8 cellular contexts compared by ENCODE assay signal in the genomic region with DNA sequence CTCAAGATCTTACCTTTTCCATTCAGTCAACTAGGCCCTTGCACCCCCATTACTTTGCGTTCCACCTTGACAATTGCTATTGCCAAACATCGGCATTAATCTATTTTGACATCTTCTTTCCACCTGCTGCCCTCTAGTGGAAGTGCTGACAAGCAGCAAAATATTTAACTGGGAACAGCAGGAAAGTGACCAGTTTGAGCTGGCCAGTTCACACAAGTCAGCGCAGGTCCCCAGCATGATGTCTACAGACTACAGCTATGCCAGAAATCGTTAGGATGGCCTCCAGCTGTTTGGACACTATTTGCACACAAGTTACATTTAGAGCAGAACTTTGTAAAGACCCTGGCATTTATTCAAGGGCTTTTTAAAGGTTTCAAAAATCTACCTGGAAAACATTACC.
DNase-seq lines count a peak whose midpoint lies in the region; FAIRE-seq and TF ChIP-seq lines count a peak whose summit lies in the region.

No MANE protein-coding gene starts in this region.

- H3K9me3 ChIP-seq in SJCRH30 (replicated peaks) (no peaks in the 10 kb centered on the region), liver (ENCODE audit: control insufficient read depth in 4 of 4, low read length in 3 of 4) (no peaks in the 10 kb centered on the region), thyroid gland (no peaks in the 10 kb centered on the region)

- peak; percentile 98 for TF ChIP-seq RAD21 in liver (IDR thresholded peaks at IDR 0.05)

- H3K4me1 ChIP-seq in SJCRH30: peaks cover 12% of the 10 kb centered on the region
- H3K4me1 ChIP-seq in liver (ENCODE audit: control insufficient read depth in 4 of 4, insufficient read depth in 4 of 4, low read length in 3 of 4): peaks cover 7 to 82% (median 59%) of the 10 kb centered on the region in 4 donors
- H3K4me1 ChIP-seq in thyroid gland: peaks cover 18 to 27% of the 10 kb centered on the region in 2 donors

- H3K36me3 ChIP-seq in SJCRH30: peaks cover 3% of the 10 kb centered on the region
- peaks cover 0 to 9% (median 3%) of the 10 kb centered on the region in 4 donors for H3K36me3 ChIP-seq in liver (ENCODE audit: control insufficient read depth in 4 of 4, insufficient read depth in 3 of 4, low read depth in 1 of 4, low read length in 3 of 4)
- no peaks in the 10 kb centered on the region for H3K36me3 ChIP-seq in thyroid gland

- H3K27me3 ChIP-seq in SJCRH30 (no peaks in the 10 kb centered on the region), liver (ENCODE audit: control insufficient read depth in 4 of 4, insufficient read depth in 4 of 4, low read length in 3 of 4) (no peaks in the 10 kb centered on the region), thyroid gland (no peaks in the 10 kb centered on the region)

- 6% methylated on average over 4 of the region's 4 CpGs for WGBS in liver
- 17 to 20% methylated on average over 4 of the region's 4 CpGs for WGBS in thyroid gland, 2 donors

- peak; percentile 95 for FAIRE-seq in GM19239 (lab: Jason Lieb, UNC)

- in situ Hi-C loops in KBM-7 (cut with MboI; ENCODE audit: low pct_unique_long_range_greater_than_20kb, low sequenced_read_pairs): no loop called here

- intact Hi-C loops in thyroid gland (cut with DNase I): loop anchor here (5.0 kb wide), 1 partner anchor 161 kb away; the partner anchor contains the start of gene GHR

- DNase-seq in DMS114 treated with DMSO at 0.1 percent for 48 hours (lab: John Stamatoyannopoulos, UW; ENCODE audit: unreplicated experiment): peak; percentile 6
- peak; percentile 45 for DNase-seq in GM19239 (ENCODE audit: insufficient read length, low spot score)
- peak; percentile 61 for DNase-seq in KBM-7
- peak; percentile 61 to 84 for DNase-seq in SJCRH30
- peak; percentile 73 for DNase-seq in dermis blood vessel endothelial cell
- DNase-seq in thyroid gland: peak; percentile 50 to 64
- DNase-seq in NCI-H187 treated with DMSO at 0.1 percent for 48 hours (lab: John Stamatoyannopoulos, UW): no peak

- H3K27ac ChIP-seq in SJCRH30 (no peak overlapping the region), liver (ENCODE audit: low read depth in 1 of 2, low read length in 2 of 2) (peak overlapping the region; percentile 68 to 69), thyroid gland (no peak overlapping the region)

- H3K4me3 ChIP-seq in SJCRH30: no peak overlapping the region
- H3K4me3 ChIP-seq in liver (ENCODE audit: low read depth in 1 of 3, low read length in 3 of 3): no peak overlapping the region
- no peak overlapping the region for H3K4me3 ChIP-seq in thyroid gland (replicated peaks in 1 of 3)

- no peak overlapping the region for H3K9ac ChIP-seq in liver (ENCODE audit: low read depth in 1 of 2, low read length in 2 of 2)

- TF ChIP-seq CTCF in liver (IDR thresholded peaks at IDR 0.05; ENCODE audit: low read depth, low read length, missing input control): peak; percentile 94
- peak; percentile 32 to 79 (median 68) for TF ChIP-seq CTCF in thyroid gland (IDR thresholded peaks at IDR 0.05)

- no peak for TF ChIP-seq POLR2A in thyroid gland (IDR thresholded peaks at IDR 0.05)

TF ChIP-seq in liver, 16 proteins besides CTCF, POLR2A, EP300 and RAD21:
- TF ChIP-seq, protein P1, sequence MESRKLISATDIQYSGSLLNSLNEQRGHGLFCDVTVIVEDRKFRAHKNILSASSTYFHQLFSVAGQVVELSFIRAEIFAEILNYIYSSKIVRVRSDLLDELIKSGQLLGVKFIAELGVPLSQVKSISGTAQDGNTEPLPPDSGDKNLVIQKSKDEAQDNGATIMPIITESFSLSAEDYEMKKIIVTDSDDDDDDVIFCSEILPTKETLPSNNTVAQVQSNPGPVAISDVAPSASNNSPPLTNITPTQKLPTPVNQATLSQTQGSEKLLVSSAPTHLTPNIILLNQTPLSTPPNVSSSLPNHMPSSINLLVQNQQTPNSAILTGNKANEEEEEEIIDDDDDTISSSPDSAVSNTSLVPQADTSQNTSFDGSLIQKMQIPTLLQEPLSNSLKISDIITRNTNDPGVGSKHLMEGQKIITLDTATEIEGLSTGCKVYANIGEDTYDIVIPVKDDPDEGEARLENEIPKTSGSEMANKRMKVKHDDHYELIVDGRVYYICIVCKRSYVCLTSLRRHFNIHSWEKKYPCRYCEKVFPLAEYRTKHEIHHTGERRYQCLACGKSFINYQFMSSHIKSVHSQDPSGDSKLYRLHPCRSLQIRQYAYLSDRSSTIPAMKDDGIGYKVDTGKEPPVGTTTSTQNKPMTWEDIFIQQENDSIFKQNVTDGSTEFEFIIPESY (IDR thresholded peaks at IDR 0.05): peak; percentile 77
- no peak for TF ChIP-seq TAF1 (conservative IDR thresholded peaks at IDR 0.05)
- TF ChIP-seq SP1 (IDR thresholded peaks at IDR 0.05): peak; percentile 63
- TF ChIP-seq, protein P2, sequence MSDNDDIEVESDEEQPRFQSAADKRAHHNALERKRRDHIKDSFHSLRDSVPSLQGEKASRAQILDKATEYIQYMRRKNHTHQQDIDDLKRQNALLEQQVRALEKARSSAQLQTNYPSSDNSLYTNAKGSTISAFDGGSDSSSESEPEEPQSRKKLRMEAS (IDR thresholded peaks at IDR 0.05): peak; percentile 67
- peak; percentile 68 to 72 for TF ChIP-seq HNF4A (conservative IDR thresholded peaks at IDR 0.05)
- TF ChIP-seq HNF4G (IDR thresholded peaks at IDR 0.05): peak; percentile 51
- TF ChIP-seq FOXA1 (IDR thresholded peaks at IDR 0.05): peak; percentile 30
- TF ChIP-seq NR2F2 (IDR thresholded peaks at IDR 0.05): peak; percentile 62
- TF ChIP-seq GABPA (IDR thresholded peaks at IDR 0.05 in 1 of 2, conservative IDR thresholded peaks at IDR 0.05 in 1 of 2): no peak
- TF ChIP-seq EGR1 (IDR thresholded peaks at IDR 0.05; ENCODE audit: low read depth in 2 of 2): no peak
- peak; percentile 86 for TF ChIP-seq REST (IDR thresholded peaks at IDR 0.05)
- peak; percentile 81 for TF ChIP-seq YY1 (IDR thresholded peaks at IDR 0.05)
- peak; percentile 89 to 93 for TF ChIP-seq RXRA (IDR thresholded peaks at IDR 0.05)
- TF ChIP-seq JUND (IDR thresholded peaks at IDR 0.05): peak; percentile 66 to 73
- peak; percentile 52 for TF ChIP-seq ATF3 (IDR thresholded peaks at IDR 0.05)
- peak; percentile 65 for TF ChIP-seq FOXA2 (IDR thresholded peaks at IDR 0.05)

Comparison
In these comparisons a context has a peak if more than half of its experiments do, and no peak if none do; other contexts are left out.
1. H3K27ac ChIP-seq: peak in liver (2 of 2); none in SJCRH30 (single experiment) and thyroid gland (0 of 3).